27 cellular contexts compared by ENCODE assay signal in the genomic region with DNA sequence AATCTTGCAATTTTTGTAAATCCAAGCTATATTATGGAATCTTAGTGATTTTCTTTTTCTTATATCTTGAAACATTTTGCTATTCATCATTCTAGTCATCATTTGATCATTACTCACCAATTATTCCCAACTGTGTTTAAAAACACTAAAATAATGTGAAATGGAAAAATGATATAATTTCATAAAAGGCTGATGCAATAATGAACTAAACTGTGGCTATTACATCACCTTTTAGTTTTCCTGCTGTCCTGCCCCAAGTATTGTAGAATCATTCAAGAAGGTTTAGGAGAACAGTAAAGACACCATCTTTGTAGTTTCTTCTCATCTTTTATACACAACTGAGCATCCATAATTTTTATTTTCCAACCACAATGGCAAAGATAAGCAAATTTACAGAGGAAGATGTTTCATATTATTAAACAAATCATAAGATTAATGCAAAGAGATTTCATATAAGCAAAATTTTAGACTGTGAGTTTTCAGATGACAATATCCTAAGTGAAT.
"Had no signal": no experiment of that assay in that cellular context is flagged by ENCODE, and none has a peak within 500 bp of the region (broad histone marks: within the 10 kb centered on the region; RNA-seq: fewer than 3 reads in every experiment).

No MANE protein-coding gene starts in this region.

- H3K36me3 Mint-ChIP-seq: immature natural killer cell; naive thymus-derived CD4-positive, alpha-beta T cell; natural killer cell treated with Interleukin-12 subunit alpha and Interleukin-12 subunit beta and Interleukin-15 and Interleukin-18, amount 100 ng/mL, for 72 hours; stimulated activated memory B cell treated with anti-CD40 and anti-IgM and Interleukin-4, amounts not matched to agents 10 μg/mL and 1 μg/mL and 100 μg/mL, for 72 hours had no signal

- DNase-seq: hypothalamus; immature natural killer cell; left ventricle myocardium inferior; mesendoderm; midbrain; mucosa of descending colon; naive thymus-derived CD4-positive, alpha-beta T cell; ovary; posterior cingulate gyrus; retina; right cardiac atrium; sigmoid colon; small intestine; spleen; stimulated activated CD4-positive, alpha-beta T cell treated with anti-CD3 and anti-CD28 coated beads, Interleukin-4, amount 100 ng/mL, for 4 hours; stimulated activated CD8-positive, alpha-beta memory T cell treated with anti-CD3 and anti-CD28 coated beads, Interleukin-4, amount 100 ng/mL, for 48 hours; stimulated activated naive CD4-positive, alpha-beta T cell treated with Interleukin-2 at 50 U/mL for 16 hours; stimulated activated naive CD8-positive, alpha-beta T cell treated with anti-CD3 and anti-CD28 coated beads, Interleukin-15, amount 100 ng/mL, for 72 hours; substantia nigra; uterus had no signal

- ATAC-seq: mucosa of descending colon; naive thymus-derived CD4-positive, alpha-beta T cell; natural killer cell treated with Interleukin-12 subunit alpha and Interleukin-12 subunit beta and Interleukin-15 and Interleukin-18, amount 100 ng/mL, for 72 hours; right cardiac atrium; stimulated activated memory B cell treated with anti-CD40 and anti-IgM and Interleukin-4, amounts not matched to agents 10 μg/mL and 1 μg/mL and 100 μg/mL, for 72 hours; stimulated activated naive CD8-positive, alpha-beta T cell treated with anti-CD3 and anti-CD28 coated beads, Interleukin-15, amount 100 ng/mL, for 72 hours had no signal

- FAIRE-seq: islet of Langerhans had no signal

- H3K4me3 Mint-ChIP-seq: immature natural killer cell; naive thymus-derived CD4-positive, alpha-beta T cell; natural killer cell treated with Interleukin-12 subunit alpha and Interleukin-12 subunit beta and Interleukin-15 and Interleukin-18, amount 100 ng/mL, for 72 hours; stimulated activated memory B cell treated with anti-CD40 and anti-IgM and Interleukin-4, amounts not matched to agents 10 μg/mL and 1 μg/mL and 100 μg/mL, for 72 hours; stimulated activated naive CD8-positive, alpha-beta T cell treated with anti-CD3 and anti-CD28 coated beads, Interleukin-15, amount 100 ng/mL, for 72 hours; type B pancreatic cell had no signal

- H3K4me1 ChIP-seq: left ventricle myocardium inferior, prostate gland, sigmoid colon, spleen, tibial nerve, uterus had no signal

- H3K27me3 ChIP-seq: ovary, sigmoid colon, spleen, tibial nerve, uterus had no signal

- H3K27me3 Mint-ChIP-seq: stimulated activated naive CD8-positive, alpha-beta T cell treated with anti-CD3 and anti-CD28 coated beads, Interleukin-15, amount 100 ng/mL, for 72 hours had no signal

- H3K9me3 Mint-ChIP-seq: immature natural killer cell; stimulated activated memory B cell treated with anti-CD40 and anti-IgM and Interleukin-4, amounts not matched to agents 10 μg/mL and 1 μg/mL and 100 μg/mL, for 72 hours had no signal

- H3K36me3 ChIP-seq: left ventricle myocardium inferior, ovary, prostate gland, sigmoid colon, spleen, tibial nerve, uterus had no signal

- H3K9me3 ChIP-seq: left ventricle myocardium inferior, mucosa of descending colon, ovary, prostate gland, sigmoid colon, spleen, tibial nerve, uterus had no signal

- H3K27ac ChIP-seq: left ventricle myocardium inferior, ovary, prostate gland, sigmoid colon, spleen, tibial nerve, uterus had no signal

- H3K4me3 ChIP-seq: left ventricle myocardium inferior, lung, mucosa of descending colon, ovary, prostate gland, sigmoid colon, spleen, tibial nerve, uterus had no signal

- H3K27ac Mint-ChIP-seq: immature natural killer cell; naive thymus-derived CD4-positive, alpha-beta T cell; natural killer cell treated with Interleukin-12 subunit alpha and Interleukin-12 subunit beta and Interleukin-15 and Interleukin-18, amount 100 ng/mL, for 72 hours; stimulated activated memory B cell treated with anti-CD40 and anti-IgM and Interleukin-4, amounts not matched to agents 10 μg/mL and 1 μg/mL and 100 μg/mL, for 72 hours; stimulated activated naive CD8-positive, alpha-beta T cell treated with anti-CD3 and anti-CD28 coated beads, Interleukin-15, amount 100 ng/mL, for 72 hours; type B pancreatic cell had no signal

- H3K4me1 Mint-ChIP-seq: immature natural killer cell; stimulated activated memory B cell treated with anti-CD40 and anti-IgM and Interleukin-4, amounts not matched to agents 10 μg/mL and 1 μg/mL and 100 μg/mL, for 72 hours had no signal
